ENCODE assay signal across 16 cellular contexts in genomic region chr5:68821056-68821455, GRCh38.
DNase-seq lines count a peak whose midpoint lies in the region; ATAC-seq and TF ChIP-seq lines count a peak whose summit lies in the region.
"Had no signal": no experiment of that assay in that cellular context is flagged by ENCODE, and none has a peak within 500 bp of the region (broad histone marks: within the 10 kb centered on the region; RNA-seq: fewer than 3 reads in every experiment).

No MANE protein-coding gene starts in this region.

- POLR2A ChIA-PET in CD8-positive, alpha-beta T cell (lab: Charles Lee): no interaction called here
- POLR2A ChIA-PET in activated CD4-positive, alpha-beta memory T cell treated with anti-CD3 and anti-CD28 coated beads for 36 hours (lab: Charles Lee): no interaction called here

- no peak for TF ChIP-seq EP300 in esophagus muscularis mucosa (IDR thresholded peaks at IDR 0.05)

- H3K27ac Mint-ChIP-seq in nephron: peak overlapping the region in 2 of 3 experiments; percentile 8 to 38
- no peak overlapping the region for H3K27ac Mint-ChIP-seq in CD8-positive, alpha-beta T cell
- no peak overlapping the region for H3K27ac Mint-ChIP-seq in activated CD4-positive, alpha-beta memory T cell treated with anti-CD3 and anti-CD28 coated beads for 36 hours
- H3K27ac Mint-ChIP-seq: CD4-positive, alpha-beta memory T cell; HFFc6 had no signal

- intact Hi-C loops in esophagus muscularis mucosa (cut with DNase I): no loop called here
- intact Hi-C loops in CD8-positive, alpha-beta T cell (cut with DNase I, micrococcal nuclease): no loop called here
- intact Hi-C loops in activated CD4-positive, alpha-beta memory T cell treated with anti-CD3 and anti-CD28 coated beads for 36 hours (cut with micrococcal nuclease): no loop called here

- no peak for TF ChIP-seq POLR2A in esophagus muscularis mucosa (IDR thresholded peaks at IDR 0.05; ENCODE audit: low read depth)

- DNase-seq in caudate nucleus (lab: John Stamatoyannopoulos, UW) (peak in 1 of 61 donors; percentile 13), esophagus muscularis mucosa (ENCODE audit: extremely low spot score) (peak; percentile 90), EL (no peak)
- no peak for DNase-seq in CD8-positive, alpha-beta T cell
- DNase-seq in activated CD4-positive, alpha-beta memory T cell treated with anti-CD3 and anti-CD28 coated beads for 36 hours: no peak
- DNase-seq in stimulated activated CD4-positive, alpha-beta T cell treated with anti-CD3 and anti-CD28 coated beads, Interleukin-1b, Interleukin-23, amount 100 ng/mL, for 48 hours: no peak
- DNase-seq: BE2C; CD4-positive, alpha-beta memory T cell; COR-L47; DMS153; DMS79 treated with DMSO at 0.1 percent for 48 hours; GDM1; HCEC 1CT; HFFc6 had no signal

- no peaks in the 10 kb centered on the region for H3K4me1 ChIP-seq in esophagus muscularis mucosa
- no peaks in the 10 kb centered on the region for H3K4me1 ChIP-seq in CD8-positive, alpha-beta T cell (ENCODE audit: insufficient read depth, low read length)

- H3K4me3 Mint-ChIP-seq in nephron: peak overlapping the region in 1 of 3 experiments; percentile 8
- no peak overlapping the region for H3K4me3 Mint-ChIP-seq in CD8-positive, alpha-beta T cell
- H3K4me3 Mint-ChIP-seq in activated CD4-positive, alpha-beta memory T cell treated with anti-CD3 and anti-CD28 coated beads for 36 hours: no peak overlapping the region
- H3K4me3 Mint-ChIP-seq: CD4-positive, alpha-beta memory T cell; HFFc6 had no signal

- 91% methylated on average over 2 of the region's 2 CpGs for WGBS in esophagus muscularis mucosa

- no peaks in the 10 kb centered on the region for H3K9me3 Mint-ChIP-seq in nephron
- no peaks in the 10 kb centered on the region for H3K9me3 Mint-ChIP-seq in CD8-positive, alpha-beta T cell
- H3K9me3 Mint-ChIP-seq in activated CD4-positive, alpha-beta memory T cell treated with anti-CD3 and anti-CD28 coated beads for 36 hours: no peaks in the 10 kb centered on the region
- H3K9me3 Mint-ChIP-seq: HFFc6 had no signal

- no peaks in the 10 kb centered on the region for H3K27me3 ChIP-seq in esophagus muscularis mucosa
- H3K27me3 ChIP-seq in CD8-positive, alpha-beta T cell (ENCODE audit: insufficient read depth, low read length): no peaks in the 10 kb centered on the region
- H3K27me3 ChIP-seq: BE2C had no signal

- no peak for ATAC-seq in CD8-positive, alpha-beta T cell

- no peaks in the 10 kb centered on the region for H3K9me3 ChIP-seq in esophagus muscularis mucosa
- no peaks in the 10 kb centered on the region for H3K9me3 ChIP-seq in CD8-positive, alpha-beta T cell (ENCODE audit: low read length)
- H3K9me3 ChIP-seq: BE2C had no signal

- CTCF ChIA-PET in CD8-positive, alpha-beta T cell (lab: Charles Lee): no interaction called here
- CTCF ChIA-PET in activated CD4-positive, alpha-beta memory T cell treated with anti-CD3 and anti-CD28 coated beads for 36 hours (lab: Charles Lee): no interaction called here

- H3K36me3 Mint-ChIP-seq in nephron (ENCODE audit: low read depth): no peaks in the 10 kb centered on the region
- H3K36me3 Mint-ChIP-seq in CD8-positive, alpha-beta T cell: no peaks in the 10 kb centered on the region
- no peaks in the 10 kb centered on the region for H3K36me3 Mint-ChIP-seq in activated CD4-positive, alpha-beta memory T cell treated with anti-CD3 and anti-CD28 coated beads for 36 hours
- H3K36me3 Mint-ChIP-seq: CD4-positive, alpha-beta memory T cell had no signal

- peaks cover 30% of the 10 kb centered on the region for H3K4me1 Mint-ChIP-seq in nephron
- H3K4me1 Mint-ChIP-seq in CD8-positive, alpha-beta T cell (ENCODE audit: low read depth): no peaks in the 10 kb centered on the region
- H3K4me1 Mint-ChIP-seq in activated CD4-positive, alpha-beta memory T cell treated with anti-CD3 and anti-CD28 coated beads for 36 hours (ENCODE audit: low read depth): no peaks in the 10 kb centered on the region
- H3K4me1 Mint-ChIP-seq: CD4-positive, alpha-beta memory T cell had no signal

- peaks cover 8% of the 10 kb centered on the region for H3K27me3 Mint-ChIP-seq in nephron (ENCODE audit: low read depth)
- peaks cover 2% of the 10 kb centered on the region for H3K27me3 Mint-ChIP-seq in CD8-positive, alpha-beta T cell (ENCODE audit: low read depth)
- H3K27me3 Mint-ChIP-seq in activated CD4-positive, alpha-beta memory T cell treated with anti-CD3 and anti-CD28 coated beads for 36 hours: no peaks in the 10 kb centered on the region

- H3K36me3 ChIP-seq in esophagus muscularis mucosa: no peaks in the 10 kb centered on the region
- no peaks in the 10 kb centered on the region for H3K36me3 ChIP-seq in CD8-positive, alpha-beta T cell (ENCODE audit: insufficient read depth, low read length)
- H3K36me3 ChIP-seq: BE2C had no signal

- no peak overlapping the region for H3K4me3 ChIP-seq in esophagus muscularis mucosa
- no peak overlapping the region for H3K4me3 ChIP-seq in CD8-positive, alpha-beta T cell (ENCODE audit: low read depth, low read length)

- H3K27ac ChIP-seq in caudate nucleus (ENCODE audit: low read depth, low read length) (peak overlapping the region; percentile 1), esophagus muscularis mucosa (replicated peaks in 1 of 4) (no peak overlapping the region)
- H3K27ac ChIP-seq in CD8-positive, alpha-beta T cell (ENCODE audit: low read depth, low read length): no peak overlapping the region
- H3K27ac ChIP-seq: C4-2B had no signal

- TF ChIP-seq CTCF in esophagus muscularis mucosa (IDR thresholded peaks at IDR 0.05) (no peak), nephron (IDR thresholded peaks at IDR 0.05; ENCODE audit: unreplicated experiment in 3 of 3) (no peak)
- no peak for TF ChIP-seq CTCF in CD8-positive, alpha-beta T cell (IDR thresholded peaks at IDR 0.05)

Comparison
In these comparisons a context has a peak if more than half of its experiments do, and no peak if none do; other contexts are left out.
1. H3K27ac Mint-ChIP-seq: peak in nephron (2 of 3); none in CD8-positive, alpha-beta T cell (single experiment) and activated CD4-positive, alpha-beta memory T cell treated with anti-CD3 and anti-CD28 coated beads for 36 hours (single experiment).